8 cellular contexts compared by ENCODE assay signal in genomic region chr5:76547242-76547890, GRCh38.
DNase-seq lines count a peak whose midpoint lies in the region; ATAC-seq and TF ChIP-seq lines count a peak whose summit lies in the region.

No MANE protein-coding gene starts in this region.

- no peak overlapping the region for H3K4me3 ChIP-seq in left ventricle myocardium inferior
- H3K4me3 ChIP-seq in transverse colon = no peak overlapping the region

- ATAC-seq in HG03280 (IDR thresholded peaks at IDR 0.05; ENCODE audit: unreplicated experiment) = peak; percentile 61

- no peaks in the 10 kb centered on the region for H3K9me3 ChIP-seq in left ventricle myocardium inferior (replicated peaks)
- no peaks in the 10 kb centered on the region for H3K9me3 ChIP-seq in transverse colon

- H3K27ac ChIP-seq in left ventricle myocardium inferior (replicated peaks) (peak overlapping the region; percentile 33), transverse colon (peak overlapping the region; percentile 66 to 78 (median 72))

- H3K4me1 ChIP-seq in left ventricle myocardium inferior (no peaks in the 10 kb centered on the region), transverse colon (peaks cover 5 to 58% (median 29%) of the 10 kb centered on the region in 4 donors)

- H3K27me3 ChIP-seq in left ventricle myocardium inferior (ENCODE audit: low read depth) (peaks cover 11% of the 10 kb centered on the region), transverse colon (no peaks in the 10 kb centered on the region)

- DNase-seq in activated effector memory CD4-positive, alpha-beta T cell treated with anti-CD3 and anti-CD28 coated beads, Interleukin-2, amount 50 U/mL, for 16 hours = peak; percentile 74
- no peak for DNase-seq in activated effector memory CD4-positive, alpha-beta T cell treated with Interleukin-2 at 50 U/mL for 16 hours
- peak; percentile 21 for DNase-seq in activated CD4-positive, alpha-beta T cell treated with anti-CD3 and anti-CD28 coated beads, Interleukin-2, amount 50 U/mL, for 1 hour
- DNase-seq in left ventricle myocardium inferior (no peak), transverse colon (no peak), cortex of kidney (lab: John Stamatoyannopoulos, UW) (no peak), ecto neural progenitor cell (ENCODE audit: low spot score) (no peak)

- peak; percentile 42 for TF ChIP-seq POLR2A in transverse colon (IDR thresholded peaks at IDR 0.05)

- WGBS in transverse colon (ENCODE audit: low coverage in 1 of 2), 2 donors = 13 to 15% methylated on average over 4 of the region's 4 CpGs

- intact Hi-C loops in left ventricle myocardium inferior (cut with micrococcal nuclease) (no loop called here), transverse colon (cut with DNase I; ENCODE audit: low total_unique reads) (no loop called here)

- no peaks in the 10 kb centered on the region for H3K36me3 ChIP-seq in left ventricle myocardium inferior
- no peaks in the 10 kb centered on the region for H3K36me3 ChIP-seq in transverse colon

- in situ Hi-C loops in transverse colon (cut with MboI; ENCODE audit: low pct_ligation_motif_present in 1 of 4, low pct_unique_long_range_greater_than_20kb in 1 of 4, low sequenced_read_pairs in 3 of 4) = loop anchor here in 3 of 4 donors (10.0 to 25.0 kb wide), 2 partner anchors 135 to 143 kb away; partner anchors contain the start of gene IQGAP2 (in 3 of the 3)

- TF ChIP-seq EP300 in transverse colon (IDR thresholded peaks at IDR 0.05; ENCODE audit: low read depth) = no peak

- TF ChIP-seq CTCF in left ventricle myocardium inferior (IDR thresholded peaks at IDR 0.05; ENCODE audit: borderline replicate concordance) (no peak), transverse colon (IDR thresholded peaks at IDR 0.05) (no peak)

Comparison
In these comparisons a context has a peak if more than half of its experiments do, and no peak if none do; other contexts are left out.
1. DNase-seq: peak in activated effector memory CD4-positive, alpha-beta T cell treated with anti-CD3 and anti-CD28 coated beads, Interleukin-2, amount 50 U/mL, for 16 hours (single experiment) and activated CD4-positive, alpha-beta T cell treated with anti-CD3 and anti-CD28 coated beads, Interleukin-2, amount 50 U/mL, for 1 hour (single experiment); none in activated effector memory CD4-positive, alpha-beta T cell treated with Interleukin-2 at 50 U/mL for 16 hours (single experiment), left ventricle myocardium inferior (single experiment), transverse colon (single experiment), cortex of kidney (single experiment) and ecto neural progenitor cell (single experiment).